ENCODE assay signal across 1 cellular context in the genomic region with DNA sequence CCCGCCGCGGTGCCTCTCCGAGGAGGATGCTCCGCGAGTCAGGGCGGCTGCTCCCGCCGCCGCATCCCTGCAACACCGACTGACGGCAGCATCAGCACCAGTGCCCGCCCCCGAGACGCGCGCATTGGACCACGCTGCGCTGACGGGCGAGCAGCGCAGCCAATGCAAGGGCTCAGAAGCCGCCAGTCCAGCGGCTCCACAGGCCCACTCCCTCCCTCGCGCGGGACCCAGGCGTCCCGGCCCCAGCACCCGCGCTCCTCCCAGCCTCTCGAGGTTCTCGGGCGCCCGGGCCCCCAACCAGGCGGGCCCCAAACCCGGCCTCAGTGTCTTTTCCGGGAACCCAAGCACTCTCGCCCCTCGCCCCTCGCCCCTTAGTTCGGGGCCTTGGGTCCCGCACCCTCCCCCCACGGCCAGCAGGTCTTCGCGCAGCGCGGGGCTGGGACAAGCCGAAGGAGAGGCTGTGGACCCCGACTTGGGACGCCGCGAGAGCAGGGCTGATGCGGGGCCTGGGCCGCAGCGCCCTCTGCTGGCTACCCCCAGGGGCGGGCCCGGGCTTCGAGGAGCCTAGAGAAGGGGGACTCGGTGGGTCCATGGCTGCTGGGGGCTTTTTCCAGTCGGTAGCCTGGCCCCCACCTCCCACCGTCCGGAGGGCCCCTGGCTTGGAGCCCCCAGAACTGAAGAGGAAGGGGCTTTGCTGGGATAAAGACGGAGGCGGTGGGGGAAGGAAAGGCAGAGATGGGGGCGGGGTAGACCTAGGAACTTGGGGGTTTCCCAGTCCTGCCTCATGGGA.
TF ChIP-seq lines count a peak whose summit lies in the region.

A gene (minus strand): TSS at position 81 of the 790 bp plus-strand sequence. CDS start 9,498 bp downstream, outside the sequence.

TF ChIP-seq in HEK293, 187 proteins besides CTCF, POLR2A, EP300 and RAD21 (continued from another document and continues in another):
- TF ChIP-seq, protein P1, sequence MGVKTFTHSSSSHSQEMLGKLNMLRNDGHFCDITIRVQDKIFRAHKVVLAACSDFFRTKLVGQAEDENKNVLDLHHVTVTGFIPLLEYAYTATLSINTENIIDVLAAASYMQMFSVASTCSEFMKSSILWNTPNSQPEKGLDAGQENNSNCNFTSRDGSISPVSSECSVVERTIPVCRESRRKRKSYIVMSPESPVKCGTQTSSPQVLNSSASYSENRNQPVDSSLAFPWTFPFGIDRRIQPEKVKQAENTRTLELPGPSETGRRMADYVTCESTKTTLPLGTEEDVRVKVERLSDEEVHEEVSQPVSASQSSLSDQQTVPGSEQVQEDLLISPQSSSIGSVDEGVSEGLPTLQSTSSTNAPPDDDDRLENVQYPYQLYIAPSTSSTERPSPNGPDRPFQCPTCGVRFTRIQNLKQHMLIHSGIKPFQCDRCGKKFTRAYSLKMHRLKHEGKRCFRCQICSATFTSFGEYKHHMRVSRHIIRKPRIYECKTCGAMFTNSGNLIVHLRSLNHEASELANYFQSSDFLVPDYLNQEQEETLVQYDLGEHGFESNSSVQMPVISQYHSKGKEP (tag by site-specific recombination; IDR thresholded peaks at IDR 0.05) = no peak
- TF ChIP-seq ZNF670 (tag by site-specific recombination; IDR thresholded peaks at IDR 0.05; ENCODE audit: low read depth) (no peak), ZNF658 (tag by site-specific recombination; IDR thresholded peaks at IDR 0.05) (no peak), ZSCAN16 (tag by site-specific recombination; IDR thresholded peaks at IDR 0.05) (no peak), IKZF3 (tag by site-specific recombination; IDR thresholded peaks at IDR 0.05) (no peak), ZNF292 (tag by site-specific recombination; IDR thresholded peaks at IDR 0.05; ENCODE audit: borderline replicate concordance, low read depth) (no peak), ZSCAN23 (tag by site-specific recombination; IDR thresholded peaks at IDR 0.05) (0 out of 2 replicates have a peak, but pooled peaks have one; percentile 17), ZNF175 (tag by site-specific recombination; IDR thresholded peaks at IDR 0.05) (no peak), ZFHX2 (tag by site-specific recombination; conservative IDR thresholded peaks at IDR 0.05) (no peak), ZBTB17 (tag by site-specific recombination; IDR thresholded peaks at IDR 0.05) (peak; percentile 55), ZNF335 (tag by site-specific recombination; conservative IDR thresholded peaks at IDR 0.05) (peak; percentile 91), ZNF549 (tag by site-specific recombination; IDR thresholded peaks at IDR 0.05) (no peak), ZNF660 (tag by site-specific recombination; IDR thresholded peaks at IDR 0.05) (no peak), ZNF776 (tag by site-specific recombination; IDR thresholded peaks at IDR 0.05; ENCODE audit: borderline replicate concordance) (no peak), ZNF48 (tag by site-specific recombination; IDR thresholded peaks at IDR 0.05) (no peak), ZNF19 (tag by site-specific recombination; IDR thresholded peaks at IDR 0.05; ENCODE audit: low read depth) (no peak), ZNF544 (tag by site-specific recombination; IDR thresholded peaks at IDR 0.05) (no peak), ZNF239 (tag by site-specific recombination; IDR thresholded peaks at IDR 0.05) (no peak)
- TF ChIP-seq, protein P2, sequence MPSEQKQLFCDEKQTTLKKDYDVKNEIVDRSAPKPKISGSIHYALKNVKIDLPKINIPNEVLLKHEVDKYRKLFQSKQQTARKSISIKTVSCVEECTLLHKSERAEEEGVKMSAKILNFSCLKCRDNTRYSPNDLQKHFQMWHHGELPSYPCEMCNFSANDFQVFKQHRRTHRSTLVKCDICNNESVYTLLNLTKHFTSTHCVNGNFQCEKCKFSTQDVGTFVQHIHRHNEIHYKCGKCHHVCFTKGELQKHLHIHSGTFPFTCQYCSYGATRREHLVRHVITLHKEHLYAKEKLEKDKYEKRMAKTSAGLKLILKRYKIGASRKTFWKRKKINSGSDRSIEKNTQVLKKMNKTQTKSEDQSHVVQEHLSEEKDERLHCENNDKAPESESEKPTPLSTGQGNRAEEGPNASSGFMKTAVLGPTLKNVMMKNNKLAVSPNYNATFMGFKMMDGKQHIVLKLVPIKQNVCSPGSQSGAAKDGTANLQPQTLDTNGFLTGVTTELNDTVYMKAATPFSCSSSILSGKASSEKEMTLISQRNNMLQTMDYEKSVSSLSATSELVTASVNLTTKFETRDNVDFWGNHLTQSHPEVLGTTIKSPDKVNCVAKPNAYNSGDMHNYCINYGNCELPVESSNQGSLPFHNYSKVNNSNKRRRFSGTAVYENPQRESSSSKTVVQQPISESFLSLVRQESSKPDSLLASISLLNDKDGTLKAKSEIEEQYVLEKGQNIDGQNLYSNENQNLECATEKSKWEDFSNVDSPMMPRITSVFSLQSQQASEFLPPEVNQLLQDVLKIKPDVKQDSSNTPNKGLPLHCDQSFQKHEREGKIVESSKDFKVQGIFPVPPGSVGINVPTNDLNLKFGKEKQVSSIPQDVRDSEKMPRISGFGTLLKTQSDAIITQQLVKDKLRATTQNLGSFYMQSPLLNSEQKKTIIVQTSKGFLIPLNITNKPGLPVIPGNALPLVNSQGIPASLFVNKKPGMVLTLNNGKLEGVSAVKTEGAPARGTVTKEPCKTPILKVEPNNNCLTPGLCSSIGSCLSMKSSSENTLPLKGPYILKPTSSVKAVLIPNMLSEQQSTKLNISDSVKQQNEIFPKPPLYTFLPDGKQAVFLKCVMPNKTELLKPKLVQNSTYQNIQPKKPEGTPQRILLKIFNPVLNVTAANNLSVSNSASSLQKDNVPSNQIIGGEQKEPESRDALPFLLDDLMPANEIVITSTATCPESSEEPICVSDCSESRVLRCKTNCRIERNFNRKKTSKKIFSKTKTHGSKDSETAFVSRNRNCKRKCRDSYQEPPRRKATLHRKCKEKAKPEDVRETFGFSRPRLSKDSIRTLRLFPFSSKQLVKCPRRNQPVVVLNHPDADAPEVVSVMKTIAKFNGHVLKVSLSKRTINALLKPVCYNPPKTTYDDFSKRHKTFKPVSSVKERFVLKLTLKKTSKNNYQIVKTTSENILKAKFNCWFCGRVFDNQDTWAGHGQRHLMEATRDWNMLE (tag by site-specific recombination; conservative IDR thresholded peaks at IDR 0.05; ENCODE audit: low read depth) = no peak
- TF ChIP-seq, protein P3, sequence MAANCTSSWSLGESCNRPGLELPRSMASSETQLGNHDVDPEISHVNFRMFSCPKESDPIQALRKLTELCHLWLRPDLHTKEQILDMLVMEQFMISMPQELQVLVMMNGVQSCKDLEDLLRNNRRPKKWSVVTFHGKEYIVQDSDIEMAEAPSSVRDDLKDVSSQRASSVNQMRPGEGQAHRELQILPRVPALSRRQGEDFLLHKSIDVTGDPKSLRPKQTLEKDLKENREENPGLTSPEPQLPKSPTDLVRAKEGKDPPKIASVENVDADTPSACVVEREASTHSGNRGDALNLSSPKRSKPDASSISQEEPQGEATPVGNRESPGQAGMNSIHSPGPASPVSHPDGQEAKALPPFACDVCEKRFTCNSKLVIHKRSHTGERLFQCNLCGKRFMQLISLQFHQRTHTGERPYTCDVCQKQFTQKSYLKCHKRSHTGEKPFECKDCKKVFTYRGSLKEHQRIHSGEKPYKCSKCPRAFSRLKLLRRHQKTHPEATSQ (tag by site-specific recombination; IDR thresholded peaks at IDR 0.05) = 0 out of 2 replicates have a peak, but pooled peaks have one; percentile 25
- TF ChIP-seq, protein P4, sequence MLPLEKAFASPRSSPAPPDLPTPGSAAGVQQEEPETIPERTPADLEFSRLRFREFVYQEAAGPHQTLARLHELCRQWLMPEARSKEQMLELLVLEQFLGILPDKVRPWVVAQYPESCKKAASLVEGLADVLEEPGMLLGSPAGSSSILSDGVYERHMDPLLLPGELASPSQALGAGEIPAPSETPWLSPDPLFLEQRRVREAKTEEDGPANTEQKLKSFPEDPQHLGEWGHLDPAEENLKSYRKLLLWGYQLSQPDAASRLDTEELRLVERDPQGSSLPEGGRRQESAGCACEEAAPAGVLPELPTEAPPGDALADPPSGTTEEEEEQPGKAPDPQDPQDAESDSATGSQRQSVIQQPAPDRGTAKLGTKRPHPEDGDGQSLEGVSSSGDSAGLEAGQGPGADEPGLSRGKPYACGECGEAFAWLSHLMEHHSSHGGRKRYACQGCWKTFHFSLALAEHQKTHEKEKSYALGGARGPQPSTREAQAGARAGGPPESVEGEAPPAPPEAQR (tag by site-specific recombination; IDR thresholded peaks at IDR 0.05) = no peak
- TF ChIP-seq, protein P5, sequence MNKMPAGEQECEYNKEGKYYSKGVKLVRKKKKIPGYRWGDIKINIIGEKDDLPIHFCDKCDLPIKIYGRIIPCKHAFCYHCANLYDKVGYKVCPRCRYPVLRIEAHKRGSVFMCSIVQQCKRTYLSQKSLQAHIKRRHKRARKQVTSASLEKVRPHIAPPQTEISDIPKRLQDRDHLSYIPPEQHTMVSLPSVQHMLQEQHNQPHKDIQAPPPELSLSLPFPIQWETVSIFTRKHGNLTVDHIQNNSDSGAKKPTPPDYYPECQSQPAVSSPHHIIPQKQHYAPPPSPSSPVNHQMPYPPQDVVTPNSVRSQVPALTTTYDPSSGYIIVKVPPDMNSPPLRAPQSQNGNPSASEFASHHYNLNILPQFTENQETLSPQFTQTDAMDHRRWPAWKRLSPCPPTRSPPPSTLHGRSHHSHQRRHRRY (tag by site-specific recombination; IDR thresholded peaks at IDR 0.05) = no peak
- TF ChIP-seq, protein P6, sequence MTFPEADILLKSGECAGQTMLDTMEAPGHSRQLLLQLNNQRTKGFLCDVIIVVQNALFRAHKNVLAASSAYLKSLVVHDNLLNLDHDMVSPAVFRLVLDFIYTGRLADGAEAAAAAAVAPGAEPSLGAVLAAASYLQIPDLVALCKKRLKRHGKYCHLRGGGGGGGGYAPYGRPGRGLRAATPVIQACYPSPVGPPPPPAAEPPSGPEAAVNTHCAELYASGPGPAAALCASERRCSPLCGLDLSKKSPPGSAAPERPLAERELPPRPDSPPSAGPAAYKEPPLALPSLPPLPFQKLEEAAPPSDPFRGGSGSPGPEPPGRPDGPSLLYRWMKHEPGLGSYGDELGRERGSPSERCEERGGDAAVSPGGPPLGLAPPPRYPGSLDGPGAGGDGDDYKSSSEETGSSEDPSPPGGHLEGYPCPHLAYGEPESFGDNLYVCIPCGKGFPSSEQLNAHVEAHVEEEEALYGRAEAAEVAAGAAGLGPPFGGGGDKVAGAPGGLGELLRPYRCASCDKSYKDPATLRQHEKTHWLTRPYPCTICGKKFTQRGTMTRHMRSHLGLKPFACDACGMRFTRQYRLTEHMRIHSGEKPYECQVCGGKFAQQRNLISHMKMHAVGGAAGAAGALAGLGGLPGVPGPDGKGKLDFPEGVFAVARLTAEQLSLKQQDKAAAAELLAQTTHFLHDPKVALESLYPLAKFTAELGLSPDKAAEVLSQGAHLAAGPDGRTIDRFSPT (tag by site-specific recombination; IDR thresholded peaks at IDR 0.05) = no peak
- TF ChIP-seq, protein P7, sequence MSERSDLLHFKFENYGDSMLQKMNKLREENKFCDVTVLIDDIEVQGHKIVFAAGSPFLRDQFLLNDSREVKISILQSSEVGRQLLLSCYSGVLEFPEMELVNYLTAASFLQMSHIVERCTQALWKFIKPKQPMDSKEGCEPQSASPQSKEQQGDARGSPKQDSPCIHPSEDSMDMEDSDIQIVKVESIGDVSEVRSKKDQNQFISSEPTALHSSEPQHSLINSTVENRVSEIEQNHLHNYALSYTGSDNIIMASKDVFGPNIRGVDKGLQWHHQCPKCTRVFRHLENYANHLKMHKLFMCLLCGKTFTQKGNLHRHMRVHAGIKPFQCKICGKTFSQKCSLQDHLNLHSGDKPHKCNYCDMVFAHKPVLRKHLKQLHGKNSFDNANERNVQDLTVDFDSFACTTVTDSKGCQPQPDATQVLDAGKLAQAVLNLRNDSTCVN (tag by site-specific recombination; optimal IDR thresholded peaks at IDR 0.05) = peak; percentile 67
- TF ChIP-seq, protein P8, sequence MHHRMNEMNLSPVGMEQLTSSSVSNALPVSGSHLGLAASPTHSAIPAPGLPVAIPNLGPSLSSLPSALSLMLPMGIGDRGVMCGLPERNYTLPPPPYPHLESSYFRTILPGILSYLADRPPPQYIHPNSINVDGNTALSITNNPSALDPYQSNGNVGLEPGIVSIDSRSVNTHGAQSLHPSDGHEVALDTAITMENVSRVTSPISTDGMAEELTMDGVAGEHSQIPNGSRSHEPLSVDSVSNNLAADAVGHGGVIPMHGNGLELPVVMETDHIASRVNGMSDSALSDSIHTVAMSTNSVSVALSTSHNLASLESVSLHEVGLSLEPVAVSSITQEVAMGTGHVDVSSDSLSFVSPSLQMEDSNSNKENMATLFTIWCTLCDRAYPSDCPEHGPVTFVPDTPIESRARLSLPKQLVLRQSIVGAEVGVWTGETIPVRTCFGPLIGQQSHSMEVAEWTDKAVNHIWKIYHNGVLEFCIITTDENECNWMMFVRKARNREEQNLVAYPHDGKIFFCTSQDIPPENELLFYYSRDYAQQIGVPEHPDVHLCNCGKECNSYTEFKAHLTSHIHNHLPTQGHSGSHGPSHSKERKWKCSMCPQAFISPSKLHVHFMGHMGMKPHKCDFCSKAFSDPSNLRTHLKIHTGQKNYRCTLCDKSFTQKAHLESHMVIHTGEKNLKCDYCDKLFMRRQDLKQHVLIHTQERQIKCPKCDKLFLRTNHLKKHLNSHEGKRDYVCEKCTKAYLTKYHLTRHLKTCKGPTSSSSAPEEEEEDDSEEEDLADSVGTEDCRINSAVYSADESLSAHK (tag by site-specific recombination; IDR thresholded peaks at IDR 0.05) = no peak
- TF ChIP-seq, protein P9, sequence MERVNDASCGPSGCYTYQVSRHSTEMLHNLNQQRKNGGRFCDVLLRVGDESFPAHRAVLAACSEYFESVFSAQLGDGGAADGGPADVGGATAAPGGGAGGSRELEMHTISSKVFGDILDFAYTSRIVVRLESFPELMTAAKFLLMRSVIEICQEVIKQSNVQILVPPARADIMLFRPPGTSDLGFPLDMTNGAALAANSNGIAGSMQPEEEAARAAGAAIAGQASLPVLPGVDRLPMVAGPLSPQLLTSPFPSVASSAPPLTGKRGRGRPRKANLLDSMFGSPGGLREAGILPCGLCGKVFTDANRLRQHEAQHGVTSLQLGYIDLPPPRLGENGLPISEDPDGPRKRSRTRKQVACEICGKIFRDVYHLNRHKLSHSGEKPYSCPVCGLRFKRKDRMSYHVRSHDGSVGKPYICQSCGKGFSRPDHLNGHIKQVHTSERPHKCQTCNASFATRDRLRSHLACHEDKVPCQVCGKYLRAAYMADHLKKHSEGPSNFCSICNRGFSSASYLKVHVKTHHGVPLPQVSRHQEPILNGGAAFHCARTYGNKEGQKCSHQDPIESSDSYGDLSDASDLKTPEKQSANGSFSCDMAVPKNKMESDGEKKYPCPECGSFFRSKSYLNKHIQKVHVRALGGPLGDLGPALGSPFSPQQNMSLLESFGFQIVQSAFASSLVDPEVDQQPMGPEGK (tag by site-specific recombination; IDR thresholded peaks at IDR 0.05) = peak; percentile 89
- TF ChIP-seq, protein P10, sequence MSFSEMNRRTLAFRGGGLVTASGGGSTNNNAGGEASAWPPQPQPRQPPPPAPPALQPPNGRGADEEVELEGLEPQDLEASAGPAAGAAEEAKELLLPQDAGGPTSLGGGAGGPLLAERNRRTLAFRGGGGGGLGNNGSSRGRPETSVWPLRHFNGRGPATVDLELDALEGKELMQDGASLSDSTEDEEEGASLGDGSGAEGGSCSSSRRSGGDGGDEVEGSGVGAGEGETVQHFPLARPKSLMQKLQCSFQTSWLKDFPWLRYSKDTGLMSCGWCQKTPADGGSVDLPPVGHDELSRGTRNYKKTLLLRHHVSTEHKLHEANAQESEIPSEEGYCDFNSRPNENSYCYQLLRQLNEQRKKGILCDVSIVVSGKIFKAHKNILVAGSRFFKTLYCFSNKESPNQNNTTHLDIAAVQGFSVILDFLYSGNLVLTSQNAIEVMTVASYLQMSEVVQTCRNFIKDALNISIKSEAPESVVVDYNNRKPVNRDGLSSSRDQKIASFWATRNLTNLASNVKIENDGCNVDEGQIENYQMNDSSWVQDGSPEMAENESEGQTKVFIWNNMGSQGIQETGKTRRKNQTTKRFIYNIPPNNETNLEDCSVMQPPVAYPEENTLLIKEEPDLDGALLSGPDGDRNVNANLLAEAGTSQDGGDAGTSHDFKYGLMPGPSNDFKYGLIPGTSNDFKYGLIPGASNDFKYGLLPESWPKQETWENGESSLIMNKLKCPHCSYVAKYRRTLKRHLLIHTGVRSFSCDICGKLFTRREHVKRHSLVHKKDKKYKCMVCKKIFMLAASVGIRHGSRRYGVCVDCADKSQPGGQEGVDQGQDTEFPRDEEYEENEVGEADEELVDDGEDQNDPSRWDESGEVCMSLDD (tag by site-specific recombination; IDR thresholded peaks at IDR 0.05) = peak; percentile 94
